20 cellular contexts compared by ENCODE assay signal in the genomic region with DNA sequence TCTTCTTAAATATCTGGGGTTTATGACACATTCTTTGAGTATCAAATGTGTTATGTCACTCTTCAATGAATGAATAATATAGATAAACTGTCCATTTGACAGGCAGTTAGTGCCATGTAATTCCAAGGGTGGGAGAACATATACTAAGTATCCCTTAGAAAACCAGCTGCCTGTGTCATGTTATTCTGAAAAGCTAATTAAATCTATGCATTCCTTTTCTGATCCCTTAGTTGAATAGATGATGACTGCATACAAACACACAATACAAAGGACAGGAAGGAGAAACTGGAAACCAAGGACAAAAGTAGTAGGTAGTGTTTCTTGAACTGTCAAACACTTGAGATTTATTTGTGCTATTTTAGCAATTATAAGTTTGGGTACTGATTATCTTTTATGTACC. TPM values are rescaled to one million over a fixed set of nuclear protein-coding genes. Genes with fewer than 3 reads are reported as not detected.
"Had no signal": no experiment of that assay in that cellular context is flagged by ENCODE, and none has a peak within 500 bp of the region (broad histone marks: within the 10 kb centered on the region; RNA-seq: fewer than 3 reads in every experiment).

No MANE protein-coding gene starts in this region.

- DNase-seq: activated CD4-positive, alpha-beta T cell treated with anti-CD3 and anti-CD28 coated beads, Interleukin-2, amount 50 U/mL, for 1 hour; activated CD4-positive, CD25-positive, alpha-beta regulatory T cell treated with anti-CD3 and anti-CD28 coated beads, Interleukin-2, amount 50 U/mL, for 72 hours; activated CD8-positive, alpha-beta memory T cell treated with anti-CD3 and anti-CD28 coated beads for 24 hours; activated CD8-positive, alpha-beta memory T cell treated with anti-CD3 and anti-CD28 coated beads, Interleukin-2, amount 50 U/mL, for 48 hours; activated effector memory CD4-positive, alpha-beta T cell treated with anti-CD3 and anti-CD28 coated beads, Interleukin-2, amount 50 U/mL, for 16 hours; activated naive CD4-positive, alpha-beta T cell treated with anti-CD3 and anti-CD28 coated beads, Interleukin-2, amount 50 U/mL, for 16 hours; activated T-cell treated with anti-CD3 and anti-CD28 coated beads, Interleukin-2, amount 50 U/mL, for 72 hours; cortex of kidney; esophagus squamous epithelium; nucleus accumbens; posterior cingulate gyrus; stimulated activated CD4-positive, alpha-beta T cell treated with anti-CD3 and anti-CD28 coated beads, Interleukin-2, amount 100 ng/mL, for 24 hours; stimulated activated naive CD8-positive, alpha-beta T cell treated with anti-CD3 and anti-CD28 coated beads, Interleukin-15, Interleukin-2, amounts not matched to agents 100 U/mL and 50 U/mL, for 24 hours; substantia nigra had no signal

- H3K27me3 ChIP-seq: ascending aorta, breast epithelium, esophagus squamous epithelium, tibial nerve had no signal

- H3K9me3 ChIP-seq: ascending aorta, breast epithelium, esophagus squamous epithelium, tibial nerve had no signal

- FAIRE-seq: urothelium cell line had no signal

- H3K4me1 ChIP-seq: ascending aorta, breast epithelium had no signal

- ATAC-seq: activated T-cell treated with anti-CD3 and anti-CD28 coated beads, Interleukin-2, amount 50 U/mL, for 72 hours; natural killer cell treated with Interleukin-12 subunit alpha and Interleukin-12 subunit beta and Interleukin-15 and Interleukin-18, amount 100 ng/mL, for 72 hours; stimulated activated naive CD8-positive, alpha-beta T cell treated with anti-CD3 and anti-CD28 coated beads, Interleukin-15, Interleukin-2, amounts not matched to agents 100 U/mL and 50 U/mL, for 24 hours had no signal

- H3K4me3 ChIP-seq: ascending aorta, breast epithelium, esophagus squamous epithelium, tibial nerve had no signal

- H3K27ac ChIP-seq: ascending aorta, breast epithelium, esophagus squamous epithelium, tibial nerve had no signal

- H3K36me3 ChIP-seq: ascending aorta, breast epithelium, esophagus squamous epithelium, tibial nerve had no signal

RNA-seq across cellular contexts. Expression of a gene that starts 8.3 kb away (rescaled TPM):
- total RNA-seq: activated T-cell treated with anti-CD3 and anti-CD28 coated beads, Interleukin-2, amount 50 U/mL, for 72 hours; natural killer cell treated with Interleukin-12 subunit alpha and Interleukin-12 subunit beta and Interleukin-15 and Interleukin-18, amount 100 ng/mL, for 72 hours; T-helper 1 cell treated with Interleukin-12 subunit alpha and Interleukin-12 subunit beta and Interleukin-4 antibody, amounts not matched to agents 30 ng/mL and 1 ng/mL, for 36 hours had no signal
